In genomic region chr6:15008269-15008668, GRCh38 we compare ENCODE assay signal across 33 cellular contexts.
"Had no signal": no experiment of that assay in that cellular context is flagged by ENCODE, and none has a peak within 500 bp of the region (broad histone marks: within the 10 kb centered on the region; RNA-seq: fewer than 3 reads in every experiment).

No MANE protein-coding gene starts in this region.

- H3K27me3 Mint-ChIP-seq: activated CD4-positive, alpha-beta T cell treated with anti-CD3 and anti-CD28 coated beads for 36 hours; activated CD8-positive, alpha-beta memory T cell treated with anti-CD3 and anti-CD28 coated beads, Interleukin-2, amount 10 ng/mL, durations not matched to agents 7 days and 5 days; activated naive CD8-positive, alpha-beta T cell treated with anti-CD3 and anti-CD28 coated beads for 36 hours; activated naive CD8-positive, alpha-beta T cell treated with anti-CD3 and anti-CD28 coated beads, Interleukin-2, amount 50 U/mL, for 24 hours; brain had no signal

- H3K36me3 Mint-ChIP-seq: activated naive CD8-positive, alpha-beta T cell treated with anti-CD3 and anti-CD28 coated beads for 36 hours; brain had no signal

- H3K4me3 ChIP-seq: adrenal gland, breast epithelium, cardiac muscle cell, colonic mucosa, dorsolateral prefrontal cortex, esophagus muscularis mucosa, gastrocnemius medialis, heart right ventricle had no signal

- H3K4me3 Mint-ChIP-seq: activated CD4-positive, alpha-beta memory T cell treated with anti-CD3 and anti-CD28 coated beads for 36 hours; activated CD4-positive, alpha-beta T cell treated with anti-CD3 and anti-CD28 coated beads for 36 hours; activated CD4-positive, alpha-beta T cell treated with anti-CD3 and anti-CD28 coated beads, Interleukin-2, amount 10 ng/mL, durations not matched to agents 24 days and 14 days; activated CD8-positive, alpha-beta memory T cell treated with anti-CD3 and anti-CD28 coated beads, Interleukin-2, amount 10 ng/mL, durations not matched to agents 7 days and 5 days; activated CD8-positive, alpha-beta T cell treated with anti-CD3 and anti-CD28 coated beads, Interleukin-2, amount 10 ng/mL, durations not matched to agents 7 days and 5 days; activated naive CD8-positive, alpha-beta T cell treated with anti-CD3 and anti-CD28 coated beads for 36 hours; activated naive CD8-positive, alpha-beta T cell treated with anti-CD3 and anti-CD28 coated beads, Interleukin-2, amount 50 U/mL, for 24 hours; brain; endodermal cell had no signal

- H3K36me3 ChIP-seq: adrenal gland, breast epithelium, cardiac muscle cell, colonic mucosa, esophagus muscularis mucosa, gastrocnemius medialis, heart right ventricle had no signal

- DNase-seq: activated CD4-positive, alpha-beta memory T cell treated with anti-CD3 and anti-CD28 coated beads for 36 hours; activated CD4-positive, alpha-beta T cell treated with anti-CD3 and anti-CD28 coated beads for 36 hours; activated CD4-positive, alpha-beta T cell treated with anti-CD3 and anti-CD28 coated beads, Interleukin-2, amount 10 ng/mL, durations not matched to agents 24 days and 14 days; activated CD4-positive, CD25-positive, alpha-beta regulatory T cell; activated CD4-positive, CD25-positive, alpha-beta regulatory T cell treated with anti-CD3 and anti-CD28 coated beads, Interleukin-2, amount 50 U/mL, for 72 hours; activated CD8-positive, alpha-beta memory T cell treated with anti-CD3 and anti-CD28 coated beads, Interleukin-2, amount 10 ng/mL, durations not matched to agents 7 days and 5 days; activated CD8-positive, alpha-beta memory T cell treated with anti-CD3 and anti-CD28 coated beads, Interleukin-2, amount 50 U/mL, for 4 hours; activated CD8-positive, alpha-beta T cell treated with anti-CD3 and anti-CD28 coated beads, Interleukin-2, amount 10 ng/mL, durations not matched to agents 7 days and 5 days; activated gamma-delta T cell; activated naive CD4-positive, alpha-beta T cell treated with anti-CD3 and anti-CD28 coated beads, Interleukin-2, amount 50 U/mL, for 16 hours; activated naive CD4-positive, alpha-beta T cell treated with Interleukin-2 at 50 U/mL for 16 hours; activated naive CD8-positive, alpha-beta T cell treated with anti-CD3 and anti-CD28 coated beads for 36 hours; activated naive CD8-positive, alpha-beta T cell treated with anti-CD3 and anti-CD28 coated beads, Interleukin-2, amount 50 U/mL, for 24 hours; activated T-cell treated with anti-CD3 and anti-CD28 coated beads, Interleukin-2, amount 50 U/mL, for 1 hour; activated T-cell treated with anti-CD3 and anti-CD28 coated beads, Interleukin-2, amount 50 U/mL, for 48 hours; adrenal gland; amygdala; aorta; central memory CD4-positive, alpha-beta T cell; cerebellar nuclear complex; colonic mucosa; dorsolateral prefrontal cortex; effector memory CD4-positive, alpha-beta T cell; endodermal cell; foreskin keratinocyte; gastrocnemius medialis; heart right ventricle; SW 1271; T-helper 2 cell had no signal

- ATAC-seq: activated CD4-positive, alpha-beta T cell treated with anti-CD3 and anti-CD28 coated beads for 36 hours; activated CD8-positive, alpha-beta memory T cell treated with anti-CD3 and anti-CD28 coated beads, Interleukin-2, amount 10 ng/mL, durations not matched to agents 7 days and 5 days; activated CD8-positive, alpha-beta T cell treated with anti-CD3 and anti-CD28 coated beads, Interleukin-2, amount 10 ng/mL, durations not matched to agents 7 days and 5 days; activated naive CD8-positive, alpha-beta T cell treated with anti-CD3 and anti-CD28 coated beads, Interleukin-2, amount 50 U/mL, for 24 hours; foreskin keratinocyte; gastrocnemius medialis; heart right ventricle had no signal

- H3K4me1 Mint-ChIP-seq: activated CD8-positive, alpha-beta memory T cell treated with anti-CD3 and anti-CD28 coated beads, Interleukin-2, amount 10 ng/mL, durations not matched to agents 7 days and 5 days; brain had no signal

- H3K9me3 ChIP-seq: adrenal gland, breast epithelium, colonic mucosa, esophagus muscularis mucosa, gastrocnemius medialis had no signal

- H3K9me3 Mint-ChIP-seq: activated CD4-positive, alpha-beta memory T cell treated with anti-CD3 and anti-CD28 coated beads for 36 hours; activated naive CD8-positive, alpha-beta T cell treated with anti-CD3 and anti-CD28 coated beads for 36 hours; activated naive CD8-positive, alpha-beta T cell treated with anti-CD3 and anti-CD28 coated beads, Interleukin-2, amount 50 U/mL, for 24 hours; endodermal cell had no signal

- H3K27ac Mint-ChIP-seq: activated CD4-positive, alpha-beta memory T cell treated with anti-CD3 and anti-CD28 coated beads for 36 hours; activated CD4-positive, alpha-beta T cell treated with anti-CD3 and anti-CD28 coated beads for 36 hours; activated CD4-positive, alpha-beta T cell treated with anti-CD3 and anti-CD28 coated beads, Interleukin-2, amount 10 ng/mL, durations not matched to agents 24 days and 14 days; activated CD8-positive, alpha-beta memory T cell treated with anti-CD3 and anti-CD28 coated beads, Interleukin-2, amount 10 ng/mL, durations not matched to agents 7 days and 5 days; activated CD8-positive, alpha-beta T cell treated with anti-CD3 and anti-CD28 coated beads, Interleukin-2, amount 10 ng/mL, durations not matched to agents 7 days and 5 days; activated naive CD8-positive, alpha-beta T cell treated with anti-CD3 and anti-CD28 coated beads for 36 hours; activated naive CD8-positive, alpha-beta T cell treated with anti-CD3 and anti-CD28 coated beads, Interleukin-2, amount 50 U/mL, for 24 hours; brain; endodermal cell had no signal

- H3K4me1 ChIP-seq: adrenal gland, breast epithelium, colonic mucosa, esophagus muscularis mucosa, foreskin keratinocyte, gastrocnemius medialis, heart right ventricle had no signal

- H3K27ac ChIP-seq: adrenal gland, breast epithelium, cardiac muscle cell, colonic mucosa, dorsolateral prefrontal cortex, esophagus muscularis mucosa, foreskin keratinocyte, gastrocnemius medialis, heart right ventricle had no signal

- H3K27me3 ChIP-seq: adrenal gland, breast epithelium, cardiac muscle cell, colonic mucosa, dorsolateral prefrontal cortex, esophagus muscularis mucosa, foreskin keratinocyte, gastrocnemius medialis, heart right ventricle had no signal
